21 cellular contexts compared by ENCODE assay signal in the genomic region with DNA sequence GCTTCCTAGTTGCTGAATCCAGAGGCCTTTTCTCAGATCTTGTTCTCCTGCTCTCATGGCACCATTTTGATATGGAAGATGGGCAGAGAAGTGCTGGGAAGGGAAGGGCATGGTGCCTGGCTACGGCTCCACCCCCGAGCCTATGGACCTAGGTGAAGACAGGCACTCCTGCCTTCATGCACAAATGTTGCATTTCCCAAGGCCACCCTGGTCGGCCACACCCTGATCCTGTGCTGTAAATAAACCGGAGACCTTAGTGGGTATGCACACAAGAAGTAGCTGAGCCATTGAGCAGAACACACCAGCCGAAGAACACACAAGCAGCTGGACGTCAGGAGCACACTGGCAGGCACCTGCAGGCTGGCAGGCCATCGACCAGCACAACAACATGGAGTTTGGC.
DNase-seq lines count a peak whose midpoint lies in the region; ATAC-seq, FAIRE-seq and TF ChIP-seq lines count a peak whose summit lies in the region.
"Had no signal": no experiment of that assay in that cellular context is flagged by ENCODE, and none has a peak within 500 bp of the region (broad histone marks: within the 10 kb centered on the region; RNA-seq: fewer than 3 reads in every experiment).

No MANE protein-coding gene starts in this region.

- H2BK120ac ChIP-seq in H1 (replicated peaks; ENCODE audit: low read depth, low read length) (no peak overlapping the region), neuronal stem cell (ENCODE audit: low read depth, low read length) (no peak overlapping the region)

- H3K79me2 ChIP-seq in HepG2 (ENCODE audit: insufficient read depth, low read length) (no peaks in the 10 kb centered on the region), H1 (ENCODE audit: control insufficient read depth in 1 of 2, insufficient read depth in 2 of 2, low read length in 2 of 2) (no peaks in the 10 kb centered on the region)

- CTCF ChIA-PET in HepG2 (lab: Yijun Ruan, JAX; ENCODE audit: low intra/inter-chr PET ratio, low total read pairs), result no interaction called here
- CTCF ChIA-PET in H1 (lab: Charles Lee; ENCODE audit: partially characterized antibody), result interaction anchor here (0.7 to 3.1 kb wide), 15 partner anchors 9 to 331 kb away, joined by 3 to 18 read pairs (median 4); no protein-coding TSS in a partner anchor

- no peak for TF ChIP-seq CTCF in HepG2 (CRISPR knock-in tag; IDR thresholded peaks at IDR 0.05)
- no peak for TF ChIP-seq CTCF in right lobe of liver (IDR thresholded peaks at IDR 0.05)
- no peak for TF ChIP-seq CTCF in H1 (IDR thresholded peaks at IDR 0.05; ENCODE audit: control extremely low read depth in 1 of 3, insufficient read depth in 1 of 3, low read depth in 1 of 3, low read length in 3 of 3)

- H2BK20ac ChIP-seq in H1 (ENCODE audit: low read length), result peak overlapping the region; percentile 40; the same call in 1 of the 2 replicates

- H3K27ac ChIP-seq in HepG2 (ENCODE audit: extremely low read length, insufficient read depth, low read length), result no peak overlapping the region
- H3K27ac ChIP-seq in right lobe of liver, result no peak overlapping the region
- no peak overlapping the region for H3K27ac ChIP-seq in H1 (ENCODE audit: low read depth, low read length)
- H3K27ac ChIP-seq in neuronal stem cell (replicated peaks; ENCODE audit: low read length), result no peak overlapping the region
- H3K27ac ChIP-seq: 22Rv1; A549; BLaER1 treated with 17β-estradiol and CSF1 and Interleukin-3, amounts not matched to agents 10 nM and 100 nM; C4-2B had no signal

- WGBS in HepG2 (ENCODE audit: low lambda C conversion rate), result 77% methylated on average over 3 of the region's 7 CpGs
- WGBS in right lobe of liver (ENCODE audit: insufficient coverage, low coverage, low lambda C conversion rate, missing lambda C conversion rate), result 100% methylated on average over 3 of the region's 7 CpGs
- 88% methylated on average over 7 of the region's 7 CpGs; no CpG with 5 or more reads in 1 of the 2 experiments for WGBS in H1 (ENCODE audit: extremely low coverage in 1 of 2, insufficient coverage in 1 of 2, insufficient read length in 1 of 2, insufficient replicate concordance in 2 of 2, low coverage in 1 of 2, low lambda C conversion rate in 2 of 2, missing lambda C conversion rate in 1 of 2), 2 experiments
- WGBS in neuronal stem cell (ENCODE audit: extremely low coverage in 2 of 2, insufficient read length in 2 of 2, insufficient replicate concordance in 1 of 2), 2 donors, result no CpG with 5 or more reads among the region's 7 CpGs

- H3K14ac ChIP-seq in H1 (ENCODE audit: insufficient read length) (no peak overlapping the region), neuronal stem cell (ENCODE audit: low read length) (peak overlapping the region; percentile 89)

- no peak for DNase-seq in HepG2 (ENCODE audit: low spot score)
- no peak for DNase-seq in right lobe of liver
- no peak for DNase-seq in H1 (ENCODE audit: low read depth in 1 of 2, low spot score in 2 of 2)
- DNase-seq in neuronal stem cell (ENCODE audit: low spot score), result no peak
- DNase-seq in NAMALWA (ENCODE audit: low spot score), result no peak
- DNase-seq: AML-193; Caco-2; Calu3; CD4-positive, alpha-beta T cell; CD8-positive, alpha-beta T cell; DMS79 treated with DMSO at 0.1 percent for 48 hours; GF-D8 had no signal

- TF ChIP-seq EP300 in HepG2 (IDR thresholded peaks at IDR 0.05; ENCODE audit: low read depth in 2 of 2, low read length in 2 of 2) (no peak), HepG2 (CRISPR knock-in tag; IDR thresholded peaks at IDR 0.05; ENCODE audit: borderline replicate concordance) (no peak), H1 (IDR thresholded peaks at IDR 0.05; ENCODE audit: borderline replicate concordance in 1 of 2, low read depth in 2 of 2, low read length in 2 of 2) (no peak)

- TF ChIP-seq RAD21 in HepG2 (CRISPR knock-in tag; IDR thresholded peaks at IDR 0.05) (no peak), H1 (IDR thresholded peaks at IDR 0.05 in 1 of 2, conservative IDR thresholded peaks at IDR 0.05 in 1 of 2; ENCODE audit: low read depth in 2 of 2, low read length in 2 of 2) (no peak)

- TF ChIP-seq POLR2A in HepG2 (IDR thresholded peaks at IDR 0.05; ENCODE audit: insufficient read depth in 1 of 2, low read depth in 2 of 2, low read length in 2 of 2), result no peak
- TF ChIP-seq POLR2A in right lobe of liver (IDR thresholded peaks at IDR 0.05), result no peak
- TF ChIP-seq POLR2A in H1 (IDR thresholded peaks at IDR 0.05; ENCODE audit: control extremely low read depth in 1 of 2, low read depth in 2 of 2, low read length in 2 of 2), result no peak

- no peaks in the 10 kb centered on the region; the same call in 1 of the 2 replicates for H3K23me2 ChIP-seq in H1 (ENCODE audit: low read depth, low read length)

- H4K5ac ChIP-seq in H1 (ENCODE audit: insufficient read length, low read depth, low read length), result no peak overlapping the region

- H3K9me3 ChIP-seq in HepG2 (ENCODE audit: low read length), result no peaks in the 10 kb centered on the region
- no peaks in the 10 kb centered on the region for H3K9me3 ChIP-seq in right lobe of liver
- no peaks in the 10 kb centered on the region for H3K9me3 ChIP-seq in H1 (ENCODE audit: insufficient read depth in 2 of 2, low read depth in 1 of 2, low read length in 1 of 2)
- no peaks in the 10 kb centered on the region for H3K9me3 ChIP-seq in neuronal stem cell (replicated peaks in 1 of 2; ENCODE audit: control insufficient read depth in 2 of 2, insufficient read depth in 1 of 2, low read depth in 1 of 2, low read length in 2 of 2)
- H3K9me3 ChIP-seq: A549; BLaER1 treated with 17β-estradiol and CSF1 and Interleukin-3, amounts not matched to agents 10 nM and 100 nM; Caco-2 had no signal

- H3K27me3 ChIP-seq in HepG2 (ENCODE audit: control insufficient read depth in 1 of 2, insufficient read depth in 2 of 2, low read length in 2 of 2) (no peaks in the 10 kb centered on the region), right lobe of liver (no peaks in the 10 kb centered on the region), H1 (replicated peaks in 1 of 4; ENCODE audit: control insufficient read depth in 3 of 4, extremely low read depth in 1 of 4, insufficient read depth in 3 of 4, low read length in 3 of 4) (peaks cover 0 to 11% (median 9%) of the 10 kb centered on the region in 4 experiments; a peak in 4 of 7 replicates), neuronal stem cell (ENCODE audit: control insufficient read depth in 3 of 3, insufficient read depth in 3 of 3, low read depth in 1 of 3, low read length in 3 of 3) (peaks cover 0 to 87% (median 6%) of the 10 kb centered on the region in 3 experiments)

- H4K91ac ChIP-seq in H1 (replicated peaks; ENCODE audit: insufficient read length, low read length) (no peak overlapping the region), neuronal stem cell (ENCODE audit: low read depth, low read length, poor library complexity) (no peak overlapping the region)

- no peak overlapping the region for H3K9ac ChIP-seq in HepG2 (ENCODE audit: insufficient read depth, low read depth, low read length)
- H3K9ac ChIP-seq in H1 (replicated peaks in 1 of 4; ENCODE audit: extremely low read depth in 1 of 4, low read depth in 3 of 4, low read length in 3 of 4), result no peak overlapping the region
- no peak overlapping the region for H3K9ac ChIP-seq in neuronal stem cell (ENCODE audit: low read depth, low read length, poor library complexity)
- H3K9ac ChIP-seq: BLaER1 treated with 17β-estradiol and CSF1 and Interleukin-3, amounts not matched to agents 10 nM and 100 nM had no signal

- POLR2A ChIA-PET in HepG2 (lab: Yijun Ruan, JAX) (interaction anchor here (0.7 kb wide), 1 partner anchor 16 kb away, joined by 3 read pairs; no protein-coding TSS in a partner anchor), H1 (lab: Charles Lee; ENCODE audit: partially characterized antibody) (no interaction called here)

- H2BK15ac ChIP-seq in H1 (ENCODE audit: low read length) (peak overlapping the region; percentile 85; the same call in 1 of the 2 replicates), neuronal stem cell (ENCODE audit: low read length) (peak overlapping the region; percentile 28)

- no peak overlapping the region for H2AFZ ChIP-seq in HepG2 (ENCODE audit: low read length)
- no peak overlapping the region for H2AFZ ChIP-seq in H1 (ENCODE audit: low read length)
- H2AFZ ChIP-seq in neuronal stem cell (ENCODE audit: low read length), result no peak overlapping the region

- H3K56ac ChIP-seq in H1 (replicated peaks; ENCODE audit: insufficient read length, low read depth, low read length), result no peak overlapping the region

- H2BK5ac ChIP-seq in H1 (ENCODE audit: low read depth, low read length), result peak overlapping the region; percentile 29; the same call in 1 of the 2 replicates
- no peak overlapping the region for H2BK5ac ChIP-seq in neuronal stem cell (ENCODE audit: low read length)

- in situ Hi-C loops in HepG2 (cut with HindIII; ENCODE audit: extremely low pct_ligation_motif_present, low pct_unique_long_range_greater_than_20kb), result no loop called here

- H3K4ac ChIP-seq in H1 (replicated peaks; ENCODE audit: insufficient read length, low read depth, low read length), result no peak overlapping the region
- H3K4ac ChIP-seq in neuronal stem cell (ENCODE audit: low read length), result no peak overlapping the region

- H3K4me3 ChIP-seq in HepG2 (replicated peaks in 1 of 3; ENCODE audit: insufficient read depth in 1 of 3, low read depth in 2 of 3, low read length in 3 of 3) (no peak overlapping the region), right lobe of liver (no peak overlapping the region), H1 (ENCODE audit: extremely low read depth in 1 of 4, insufficient read depth in 2 of 4, low read depth in 3 of 4, low read length in 4 of 4) (no peak overlapping the region), neuronal stem cell (ENCODE audit: low read length in 2 of 2) (no peak overlapping the region)
- H3K4me3 ChIP-seq: A549; BLaER1 treated with 17β-estradiol and CSF1 and Interleukin-3, amounts not matched to agents 10 nM and 100 nM had no signal

- FAIRE-seq in HepG2 (lab: Jason Lieb, UNC) (no peak), H1 (lab: Jason Lieb, UNC) (no peak)
- FAIRE-seq: A549, D721Med, G401.6, GM12891, GM19239 had no signal

- peaks cover 93% of the 10 kb centered on the region for H3K4me1 ChIP-seq in HepG2 (ENCODE audit: insufficient read depth, low read length)
- peaks cover 0 to 37% (median 13%) of the 10 kb centered on the region in 4 donors for H3K4me1 ChIP-seq in right lobe of liver
- peaks cover 7 to 19% (median 13%) of the 10 kb centered on the region in 4 experiments for H3K4me1 ChIP-seq in H1 (replicated peaks in 1 of 4; ENCODE audit: control insufficient read depth in 3 of 4, insufficient read depth in 4 of 4, low read length in 3 of 4)
- peaks cover 11 to 26% of the 10 kb centered on the region in 2 donors for H3K4me1 ChIP-seq in neuronal stem cell (ENCODE audit: control insufficient read depth in 2 of 2, insufficient read depth in 1 of 2, low read depth in 1 of 2, low read length in 2 of 2)

- intact Hi-C loops in HepG2 (cut with micrococcal nuclease; ENCODE audit: unreplicated experiment) (no loop called here), right lobe of liver (cut with DNase I) (no loop called here)

- H2AK5ac ChIP-seq in H1 (ENCODE audit: low read depth, low read length) (no peak overlapping the region), neuronal stem cell (ENCODE audit: low read depth, low read length) (no peak overlapping the region)

- H3K18ac ChIP-seq in H1 (ENCODE audit: extremely low read depth, low read length) (no peak overlapping the region), neuronal stem cell (ENCODE audit: low read length) (peak overlapping the region; percentile 50)

- H4K20me1 ChIP-seq in HepG2 (ENCODE audit: insufficient read depth, low read length) (no peaks in the 10 kb centered on the region), H1 (replicated peaks in 1 of 2; ENCODE audit: control insufficient read depth in 1 of 2, insufficient read depth in 2 of 2, low read length in 2 of 2) (peaks cover 0 to 3% of the 10 kb centered on the region in 2 experiments)

- ATAC-seq in HepG2 (no peak), right lobe of liver (no peak), HG02885 (IDR thresholded peaks at IDR 0.05; ENCODE audit: poor library complexity, unreplicated experiment) (no peak)
- ATAC-seq: A549; CD8-positive, alpha-beta T cell had no signal

- H3K4me2 ChIP-seq in HepG2 (ENCODE audit: low read depth, low read length) (no peak overlapping the region), H1 (ENCODE audit: insufficient read depth in 1 of 2, low read depth in 2 of 2, low read length in 2 of 2) (no peak overlapping the region), neuronal stem cell (ENCODE audit: insufficient read depth, low read length, poor library complexity, severe bottlenecking) (no peak overlapping the region)
- H3K4me2 ChIP-seq: A549; BLaER1 treated with 17β-estradiol and CSF1 and Interleukin-3, amounts not matched to agents 10 nM and 100 nM had no signal

- H3K36me3 ChIP-seq in HepG2 (replicated peaks in 1 of 2; ENCODE audit: control insufficient read depth in 1 of 2, insufficient read depth in 2 of 2, low read length in 2 of 2) (no peaks in the 10 kb centered on the region), right lobe of liver (no peaks in the 10 kb centered on the region), H1 (ENCODE audit: control insufficient read depth in 2 of 4, insufficient read depth in 4 of 4, low read length in 3 of 4) (no peaks in the 10 kb centered on the region), neuronal stem cell (replicated peaks in 1 of 2; ENCODE audit: control insufficient read depth in 2 of 2, insufficient read depth in 2 of 2, low read length in 2 of 2) (no peaks in the 10 kb centered on the region)
- H3K36me3 ChIP-seq: BLaER1 treated with 17β-estradiol and CSF1 and Interleukin-3, amounts not matched to agents 10 nM and 100 nM had no signal

- H3K79me1 ChIP-seq in H1 (ENCODE audit: low read depth, low read length) (no peaks in the 10 kb centered on the region), neuronal stem cell (ENCODE audit: low read depth, low read length) (no peaks in the 10 kb centered on the region)

- no peak overlapping the region for H3K23ac ChIP-seq in H1 (ENCODE audit: insufficient read length)
- no peak overlapping the region for H3K23ac ChIP-seq in neuronal stem cell (ENCODE audit: low read depth, low read length, poor library complexity)

- H4K8ac ChIP-seq in H1 (ENCODE audit: extremely low read depth, insufficient read depth, low read length) (no peak overlapping the region), neuronal stem cell (ENCODE audit: low read depth, low read length) (no peak overlapping the region)

- H2BK12ac ChIP-seq in H1 (ENCODE audit: low read depth, low read length) (peak overlapping the region; percentile 29), neuronal stem cell (ENCODE audit: low read length) (peak overlapping the region; percentile 59)

- BruUV-seq in HepG2 (replicated peaks; lab: Mats Ljungman, UMichigan), result no TSS peak
